Comparison of ENCODE assay signal across 17 cellular contexts in genomic region chr1:96366516-96366915, GRCh38.
DNase-seq lines count a peak whose midpoint lies in the region; ATAC-seq and TF ChIP-seq lines count a peak whose summit lies in the region.
"Had no signal": no experiment of that assay in that cellular context is flagged by ENCODE, and none has a peak within 500 bp of the region (broad histone marks: within the 10 kb centered on the region; RNA-seq: fewer than 3 reads in every experiment).

No MANE protein-coding gene starts in this region.

- BruUV-seq in IMR-90 (replicated peaks; lab: Mats Ljungman, UMichigan): no TSS peak

- POLR2A ChIA-PET in IMR-90 (lab: Charles Lee; ENCODE audit: unreplicated experiment): interaction anchor here (0.6 kb wide), 1 partner anchor 316 kb away, joined by 5 read pairs; no protein-coding TSS in a partner anchor

- no peaks in the 10 kb centered on the region for H3K27me3 ChIP-seq in IMR-90 (ENCODE audit: control insufficient read depth, insufficient read depth, low read length)

- WGBS in IMR-90 (ENCODE audit: extremely low coverage in 2 of 2, insufficient read length in 1 of 2), 2 experiments: no CpG with 5 or more reads among the region's 2 CpGs

- H3K4me3 ChIP-seq in AG10803 (ENCODE audit: low read length) (no peak overlapping the region), IMR-90 (ENCODE audit: insufficient read depth, low read depth, low read length) (no peak overlapping the region), choroid plexus epithelial cell (ENCODE audit: low read depth, low read length) (no peak overlapping the region)
- H3K4me3 ChIP-seq: BLaER1 treated with 17β-estradiol and CSF1 and Interleukin-3, amounts not matched to agents 10 nM and 100 nM had no signal

- H3K79me1 ChIP-seq in IMR-90 (ENCODE audit: low read depth in 1 of 2, low read length in 2 of 2): no peaks in the 10 kb centered on the region

- ATAC-seq in IMR-90 (ENCODE audit: low read depth): no peak
- ATAC-seq: CD8-positive, alpha-beta T cell had no signal

- TF ChIP-seq CTCF in AG10803 (conservative IDR thresholded peaks at IDR 0.05; ENCODE audit: low read length) (no peak), IMR-90 (conservative IDR thresholded peaks at IDR 0.05; ENCODE audit: low read depth, low read length) (no peak), choroid plexus epithelial cell (conservative IDR thresholded peaks at IDR 0.05; ENCODE audit: low read depth, low read length) (no peak)

- peaks cover 4% of the 10 kb centered on the region for H3K9me1 ChIP-seq in IMR-90 (ENCODE audit: insufficient read depth, low read length)

- peak overlapping the region; percentile 55; the same call in 1 of the 2 replicates for H2BK20ac ChIP-seq in IMR-90 (ENCODE audit: low read depth, low read length)

- H2BK15ac ChIP-seq in IMR-90 (ENCODE audit: low read depth, low read length): peak overlapping the region; percentile 40; the same call in 1 of the 3 replicates

- H3K23ac ChIP-seq in IMR-90 (ENCODE audit: low read depth, low read length): no peak overlapping the region

- DNase-seq in AG10803 (ENCODE audit: low read depth) (peak; percentile 43), IMR-90 (no peak), choroid plexus epithelial cell (ENCODE audit: low read depth) (peak; percentile 44), iris pigment epithelial cell (ENCODE audit: low read depth) (peak; percentile 40), NCI-H2196 (lab: John Stamatoyannopoulos, UW; ENCODE audit: unreplicated experiment) (no peak), NCI-H187 (lab: John Stamatoyannopoulos, UW) (no peak)
- DNase-seq in activated naive CD4-positive, alpha-beta T cell treated with anti-CD3 and anti-CD28 coated beads, Interleukin-2, amount 50 U/mL, for 16 hours: no peak
- DNase-seq: Calu3; CD8-positive, alpha-beta T cell; DMS53; EL; NCI-H1417 treated with DMSO at 0.1 percent for 48 hours; NCI-H2029; NCI-H526 treated with DMSO at 0.1 percent for 48 hours; SHP77 treated with DMSO at 0.1 percent for 48 hours had no signal

- dilution Hi-C loops in IMR-90 (cut with HindIII; ENCODE audit: low sequenced_read_pairs, unreplicated experiment): no loop called here

- no peak overlapping the region for H2AK5ac ChIP-seq in IMR-90 (ENCODE audit: low read depth, low read length)

- H2BK120ac ChIP-seq in IMR-90 (ENCODE audit: low read depth, low read length): no peak overlapping the region

- no peak overlapping the region for H4K5ac ChIP-seq in IMR-90 (ENCODE audit: low read depth, low read length)

- H3K4me2 ChIP-seq in IMR-90 (ENCODE audit: low read depth, low read length): no peak overlapping the region
- H3K4me2 ChIP-seq: BLaER1 treated with 17β-estradiol and CSF1 and Interleukin-3, amounts not matched to agents 10 nM and 100 nM; KMS-11 had no signal

- CTCF ChIA-PET in IMR-90 (lab: Yijun Ruan, JAX): interaction anchor here (1.6 kb wide), 1 partner anchor 131 kb away, joined by 4 read pairs; no protein-coding TSS in a partner anchor

- H3K4ac ChIP-seq in IMR-90 (ENCODE audit: low read depth, low read length): 0 out of 2 replicates have a peak overlapping the region, but pooled peaks have one; percentile 4

- no peak overlapping the region for H4K8ac ChIP-seq in IMR-90 (ENCODE audit: low read depth in 2 of 2, low read length in 2 of 2)

- no peak overlapping the region for H3K27ac ChIP-seq in IMR-90 (ENCODE audit: insufficient read depth, low read length)
- H3K27ac ChIP-seq: BLaER1 treated with 17β-estradiol and CSF1 and Interleukin-3, amounts not matched to agents 10 nM and 100 nM; KMS-11 had no signal

- no peak overlapping the region for H3K18ac ChIP-seq in IMR-90 (ENCODE audit: low read depth, low read length)

- TF ChIP-seq RAD21 in IMR-90 (IDR thresholded peaks at IDR 0.05; ENCODE audit: low read length): no peak

- H2AFZ ChIP-seq in IMR-90 (replicated peaks; ENCODE audit: low read length, poor library complexity): no peak overlapping the region

- in situ Hi-C loops in IMR-90 (cut with MboI; ENCODE audit: low sequenced_read_pairs): no loop called here

- no peak overlapping the region for H3K56ac ChIP-seq in IMR-90 (ENCODE audit: extremely low read depth, insufficient read depth, low read length)

- H4K20me1 ChIP-seq in IMR-90 (ENCODE audit: insufficient read depth, low read length): no peaks in the 10 kb centered on the region

- peaks cover 24% of the 10 kb centered on the region for H3K4me1 ChIP-seq in IMR-90 (ENCODE audit: control insufficient read depth, insufficient read depth, low read length)

- intact Hi-C loops in IMR-90 (cut with micrococcal nuclease): no loop called here

- no peak overlapping the region for H3K14ac ChIP-seq in IMR-90 (replicated peaks; ENCODE audit: low read depth, low read length)

- no peak overlapping the region for H2BK5ac ChIP-seq in IMR-90 (ENCODE audit: low read depth, low read length, poor library complexity, severe bottlenecking)

- no peak overlapping the region for H4K91ac ChIP-seq in IMR-90 (ENCODE audit: insufficient read depth, low read depth, low read length)

- TF ChIP-seq POLR2A in IMR-90 (IDR thresholded peaks at IDR 0.05; ENCODE audit: low read depth, low read length): no peak

- H3K9ac ChIP-seq in IMR-90 (ENCODE audit: low read depth, low read length): no peak overlapping the region
- H3K9ac ChIP-seq: BLaER1 treated with 17β-estradiol and CSF1 and Interleukin-3, amounts not matched to agents 10 nM and 100 nM; KMS-11 had no signal

- no peaks in the 10 kb centered on the region for H3K36me3 ChIP-seq in IMR-90 (ENCODE audit: control insufficient read depth, insufficient read depth, low read length)
- H3K36me3 ChIP-seq: BLaER1 treated with 17β-estradiol and CSF1 and Interleukin-3, amounts not matched to agents 10 nM and 100 nM had no signal

- H3K9me3 ChIP-seq in IMR-90 (ENCODE audit: control insufficient read depth, insufficient read depth, low read length): no peaks in the 10 kb centered on the region
- H3K9me3 ChIP-seq: BLaER1 treated with 17β-estradiol and CSF1 and Interleukin-3, amounts not matched to agents 10 nM and 100 nM had no signal

- H2AK9ac ChIP-seq in IMR-90 (replicated peaks; ENCODE audit: low read depth, low read length, poor library complexity): no peak overlapping the region

TF ChIP-seq in IMR-90, 13 proteins besides CTCF, POLR2A, EP300 and RAD21:
- no peak for TF ChIP-seq MXI1 (IDR thresholded peaks at IDR 0.05; ENCODE audit: borderline replicate concordance, low read depth, low read length)
- TF ChIP-seq RFX5 (IDR thresholded peaks at IDR 0.05; ENCODE audit: low read depth, low read length): no peak
- TF ChIP-seq NFE2L2 (IDR thresholded peaks at IDR 0.05; ENCODE audit: low read depth, low read length): no peak
- no peak for TF ChIP-seq MAFK (IDR thresholded peaks at IDR 0.05; ENCODE audit: low read depth, low read length)
- TF ChIP-seq, protein P1, sequence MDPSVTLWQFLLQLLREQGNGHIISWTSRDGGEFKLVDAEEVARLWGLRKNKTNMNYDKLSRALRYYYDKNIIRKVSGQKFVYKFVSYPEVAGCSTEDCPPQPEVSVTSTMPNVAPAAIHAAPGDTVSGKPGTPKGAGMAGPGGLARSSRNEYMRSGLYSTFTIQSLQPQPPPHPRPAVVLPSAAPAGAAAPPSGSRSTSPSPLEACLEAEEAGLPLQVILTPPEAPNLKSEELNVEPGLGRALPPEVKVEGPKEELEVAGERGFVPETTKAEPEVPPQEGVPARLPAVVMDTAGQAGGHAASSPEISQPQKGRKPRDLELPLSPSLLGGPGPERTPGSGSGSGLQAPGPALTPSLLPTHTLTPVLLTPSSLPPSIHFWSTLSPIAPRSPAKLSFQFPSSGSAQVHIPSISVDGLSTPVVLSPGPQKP (IDR thresholded peaks at IDR 0.05; ENCODE audit: borderline replicate concordance, low read depth, low read length): no peak

Comparison
In these comparisons a context has a peak if more than half of its experiments do, and no peak if none do; other contexts are left out.
1. DNase-seq: peak in AG10803 (single experiment), choroid plexus epithelial cell (single experiment) and iris pigment epithelial cell (single experiment); none in IMR-90 (single experiment), NCI-H2196 (single experiment), activated naive CD4-positive, alpha-beta T cell treated with anti-CD3 and anti-CD28 coated beads, Interleukin-2, amount 50 U/mL, for 16 hours (single experiment) and NCI-H187 (0 of 2).